19 cellular contexts compared by ENCODE assay signal in genomic region chr3:125358923-125359322, GRCh38. TPM values are rescaled to one million over a fixed set of nuclear protein-coding genes. Genes with fewer than 3 reads are reported as not detected.
DNase-seq lines count a peak whose midpoint lies in the region; ATAC-seq, FAIRE-seq and TF ChIP-seq lines count a peak whose summit lies in the region.
"Had no signal": no experiment of that assay in that cellular context is flagged by ENCODE, and none has a peak within 500 bp of the region (broad histone marks: within the 10 kb centered on the region; RNA-seq: fewer than 3 reads in every experiment).

No MANE protein-coding gene starts in this region.

- peaks cover 96% of the 10 kb centered on the region for H3K79me2 ChIP-seq in HepG2 (ENCODE audit: insufficient read depth, low read length)
- peaks cover 98% of the 10 kb centered on the region for H3K79me2 ChIP-seq in Loucy (ENCODE audit: insufficient read depth, low read length)

- H3K9me3 ChIP-seq in HepG2 (ENCODE audit: low read length) = no peaks in the 10 kb centered on the region
- no peaks in the 10 kb centered on the region for H3K9me3 ChIP-seq in right lobe of liver
- no peaks in the 10 kb centered on the region for H3K9me3 ChIP-seq in Loucy (ENCODE audit: insufficient read depth, low read depth, low read length)
- H3K9me3 ChIP-seq: gastroesophageal sphincter had no signal

- H3K4me1 ChIP-seq in HepG2 (ENCODE audit: insufficient read depth, low read length) (peaks cover 28% of the 10 kb centered on the region), right lobe of liver (peaks cover 0 to 30% (median 9%) of the 10 kb centered on the region in 4 donors), Loucy (ENCODE audit: insufficient read depth, low read length, poor library complexity, severe bottlenecking) (peaks cover 17% of the 10 kb centered on the region)

- no peak for TF ChIP-seq EP300 in HepG2 (IDR thresholded peaks at IDR 0.05; ENCODE audit: low read depth in 2 of 2, low read length in 2 of 2)
- TF ChIP-seq EP300 in HepG2 (CRISPR knock-in tag; IDR thresholded peaks at IDR 0.05; ENCODE audit: borderline replicate concordance) = no peak

- H3K4me2 ChIP-seq in HepG2 (ENCODE audit: low read depth, low read length) (no peak overlapping the region), Loucy (ENCODE audit: low read depth, low read length, poor library complexity, severe bottlenecking) (peak overlapping the region; percentile 10)

- no peak for TF ChIP-seq POLR2A in HepG2 (IDR thresholded peaks at IDR 0.05; ENCODE audit: insufficient read depth in 1 of 2, low read depth in 2 of 2, low read length in 2 of 2)
- no peak for TF ChIP-seq POLR2A in right lobe of liver (IDR thresholded peaks at IDR 0.05)

- no peak overlapping the region for H3K9ac ChIP-seq in HepG2 (ENCODE audit: insufficient read depth, low read depth, low read length)
- H3K9ac ChIP-seq in Loucy (ENCODE audit: low read depth, low read length, poor library complexity, severe bottlenecking) = no peak overlapping the region

- DNase-seq in HepG2 (ENCODE audit: low spot score) (no peak), right lobe of liver (no peak), left ventricle myocardium superior (no peak), ACHN (no peak), medulla oblongata (ENCODE audit: extremely low spot score) (no peak)
- DNase-seq in stimulated activated naive CD4-positive, alpha-beta T cell treated with Interleukin-2 at 50 U/mL for 16 hours (lab: John Stamatoyannopoulos, UW) = no peak
- DNase-seq: activated CD4-positive, CD25-positive, alpha-beta regulatory T cell; activated gamma-delta T cell; left colon; midbrain; NCI-H524 treated with DMSO at 0.1 percent for 48 hours; retina; stimulated activated CD4-positive, alpha-beta T cell treated with anti-CD3 and anti-CD28 coated beads, Interleukin-15, amount 100 ng/mL, for 24 hours had no signal

- BruUV-seq in HepG2 (replicated peaks; lab: Mats Ljungman, UMichigan) = no TSS peak

- H3K27me3 ChIP-seq in HepG2 (ENCODE audit: control insufficient read depth in 1 of 2, insufficient read depth in 2 of 2, low read length in 2 of 2) (no peaks in the 10 kb centered on the region), right lobe of liver (no peaks in the 10 kb centered on the region), Loucy (ENCODE audit: insufficient read depth, low read length, poor library complexity, severe bottlenecking) (no peaks in the 10 kb centered on the region)
- H3K27me3 ChIP-seq: gastroesophageal sphincter had no signal

- H2AFZ ChIP-seq in HepG2 (ENCODE audit: low read length) = no peak overlapping the region
- no peak overlapping the region for H2AFZ ChIP-seq in Loucy (ENCODE audit: low read length)

- H3K9me2 ChIP-seq in Loucy (replicated peaks; ENCODE audit: low read depth, low read length) = no peaks in the 10 kb centered on the region

- H3K36me3 ChIP-seq in HepG2 (replicated peaks in 1 of 2; ENCODE audit: control insufficient read depth in 1 of 2, insufficient read depth in 2 of 2, low read length in 2 of 2) (no peaks in the 10 kb centered on the region), right lobe of liver (no peaks in the 10 kb centered on the region), Loucy (ENCODE audit: insufficient read depth, low read length) (no peaks in the 10 kb centered on the region)
- H3K36me3 ChIP-seq: gastroesophageal sphincter had no signal

- no peaks in the 10 kb centered on the region for H4K20me1 ChIP-seq in HepG2 (ENCODE audit: insufficient read depth, low read length)
- peaks cover 47% of the 10 kb centered on the region for H4K20me1 ChIP-seq in Loucy (ENCODE audit: insufficient read depth, low read length, poor library complexity, severe bottlenecking)

- intact Hi-C loops in HepG2 (cut with micrococcal nuclease; ENCODE audit: unreplicated experiment) (no loop called here), right lobe of liver (cut with DNase I) (no loop called here), left ventricle myocardium superior (cut with micrococcal nuclease) (no loop called here)

- CTCF ChIA-PET in HepG2 (lab: Yijun Ruan, JAX; ENCODE audit: low intra/inter-chr PET ratio, low total read pairs) = no interaction called here

- TF ChIP-seq CTCF in HepG2 (CRISPR knock-in tag; IDR thresholded peaks at IDR 0.05) (no peak), right lobe of liver (IDR thresholded peaks at IDR 0.05) (no peak), Loucy (conservative IDR thresholded peaks at IDR 0.05; ENCODE audit: low read length) (no peak)

- H3K27ac ChIP-seq in HepG2 (ENCODE audit: extremely low read length, insufficient read depth, low read length) (peak overlapping the region; percentile 1), right lobe of liver (no peak overlapping the region)
- H3K27ac ChIP-seq: gastroesophageal sphincter had no signal

- H3K4me3 ChIP-seq in HepG2 (replicated peaks in 1 of 3; ENCODE audit: insufficient read depth in 1 of 3, low read depth in 2 of 3, low read length in 3 of 3) (no peak overlapping the region), right lobe of liver (no peak overlapping the region), Loucy (ENCODE audit: low read length, poor library complexity, severe bottlenecking) (no peak overlapping the region)
- H3K4me3 ChIP-seq: gastroesophageal sphincter had no signal

- POLR2A ChIA-PET in HepG2 (lab: Yijun Ruan, JAX) = interaction anchor here (2.0 kb wide), 1 partner anchor 17 kb away, joined by 6 read pairs; the partner anchor contains the start of gene ZNF148

- TF ChIP-seq RAD21 in HepG2 (CRISPR knock-in tag; IDR thresholded peaks at IDR 0.05) = no peak

- no peak for FAIRE-seq in HepG2 (lab: Jason Lieb, UNC)
- FAIRE-seq: D721Med, G401.6, H54 had no signal

- ATAC-seq in HepG2 (no peak), right lobe of liver (no peak), left ventricle myocardium superior (peak; percentile 56)
- ATAC-seq: esophagus mucosa, gastroesophageal sphincter had no signal

- in situ Hi-C loops in HepG2 (cut with HindIII; ENCODE audit: extremely low pct_ligation_motif_present, low pct_unique_long_range_greater_than_20kb) (no loop called here), ACHN (cut with HindIII; ENCODE audit: low pct_ligation_motif_present, low pct_unique_long_range_greater_than_20kb, low sequenced_read_pairs) (no loop called here)

- H3F3A ChIP-seq in Loucy (ENCODE audit: low read depth) = peaks cover 10% of the 10 kb centered on the region; the same call in 1 of the 2 replicates

TF ChIP-seq in HepG2, 621 proteins besides CTCF, POLR2A, EP300 and RAD21:
- no peak for TF ChIP-seq ZNF34 (CRISPR knock-in tag; IDR thresholded peaks at IDR 0.05; ENCODE audit: borderline replicate concordance)
- no peak for TF ChIP-seq ZNF7 (CRISPR knock-in tag; IDR thresholded peaks at IDR 0.05)

RNA-seq across cellular contexts. Expression of gene ZNF148, which starts 16.2 kb away (rescaled TPM):
- total RNA-seq in HepG2 (2016; rRNA removed; fragmentation: Illumina TruSeq; extraction: Trizol) (33.9 and 36.1 TPM in 2 replicates), right lobe of liver (10 to 100 TPM; 14.3 to 22.6 (median 20.4) TPM), left ventricle myocardium superior (51.7 TPM)
- total RNA-seq in HepG2 (2016; cell fraction: cytosol; rRNA removed; fragmentation: Illumina TruSeq; extraction: Trizol; ENCODE audit: low read depth) = 162 and 189 TPM in 2 replicates
- total RNA-seq in HepG2 (2016; cell fraction: insoluble cytoplasmic fraction; rRNA removed; fragmentation: Illumina TruSeq; extraction: Trizol) = 30.8 and 31.4 TPM in 2 replicates
- 58.8 and 62.0 TPM in 2 replicates for total RNA-seq in HepG2 (2016; cell fraction: membrane; rRNA removed; fragmentation: Illumina TruSeq; extraction: Trizol)
- total RNA-seq in HepG2 (2016; cell fraction: nucleus; rRNA removed; fragmentation: Illumina TruSeq; extraction: Trizol) = 23.0 and 30.4 TPM in 2 replicates
- polyA plus RNA-seq in HepG2 (2011; rRNA removed) = 8.2 and 10.6 TPM in 2 replicates
- polyA plus RNA-seq in HepG2 (2011; cell fraction: cytosol; rRNA removed) = 4.0 and 6.0 TPM in 2 replicates
- 5.9 TPM in 2 replicates for polyA plus RNA-seq in HepG2 (2011; cell fraction: nucleus; rRNA removed)
- polyA plus RNA-seq in HepG2 (2012) = 7.7 and 10.0 TPM in 2 replicates
- 0.40 and 0.43 TPM in 2 replicates for polyA plus RNA-seq in HepG2 (2016; cell fraction: cytosol; fragmentation: Illumina TruSeq; extraction: Trizol; ENCODE audit: low read depth)
- 11.5 and 14.1 TPM in 2 replicates for polyA plus RNA-seq in HepG2 (2016; cell fraction: insoluble cytoplasmic fraction; fragmentation: Illumina TruSeq; extraction: Trizol; ENCODE audit: low read depth)
- 1.4 and 1.5 TPM in 2 replicates for polyA plus RNA-seq in HepG2 (2016; cell fraction: membrane; fragmentation: Illumina TruSeq; extraction: Trizol; ENCODE audit: low read depth)
- 10.4 and 11.0 TPM in 2 replicates for polyA plus RNA-seq in HepG2 (2016; cell fraction: nucleus; fragmentation: Illumina TruSeq; extraction: Trizol; ENCODE audit: insufficient read depth, low read depth)
- 14.6 and 32.0 TPM in 2 replicates for polyA minus RNA-seq in HepG2 (2011; rRNA and poly(A)+ RNA removed; ENCODE audit: low replicate concordance)
- 25.8 and 28.3 TPM in 2 replicates for polyA minus RNA-seq in HepG2 (2011; cell fraction: cytosol; rRNA and poly(A)+ RNA removed)
- polyA minus RNA-seq in HepG2 (2011; cell fraction: nucleus; rRNA and poly(A)+ RNA removed) = 52.4 and 54.6 TPM in 2 replicates
